In genomic region chr5:846602-847091, GRCh38 we compare ENCODE assay signal across 7 cellular contexts. TPM values are rescaled to one million over a fixed set of nuclear protein-coding genes. Genes with fewer than 3 reads are reported as not detected.
DNase-seq lines count a peak whose midpoint lies in the region; ATAC-seq and TF ChIP-seq lines count a peak whose summit lies in the region.
"Not testable (repeated sequence)": the region's sequence is repeated elsewhere in the genome, so short reads cannot be mapped to it uniquely, and the experiment has no call there.

No MANE protein-coding gene starts in this region.

- not testable (repeated sequence) for H3K9me3 ChIP-seq in neural progenitor cell (ENCODE audit: low read depth)

- H3K9me3 Mint-ChIP-seq in T-helper 2 cell treated with Interferon-gamma antibody and Interleukin-4, amounts not matched to agents 5 μg/mL and 100 μg/mL, for 36 hours; activated naive CD8-positive, alpha-beta T cell treated with anti-CD3 and anti-CD28 coated beads for 36 hours; neural progenitor cell; stimulated activated naive B cell treated with anti-CD40 and anti-IgM and Interleukin-4, amounts not matched to agents 10 μg/mL and 1 μg/mL and 100 μg/mL, for 72 hours: not testable (repeated sequence)

- H3K4me2 ChIP-seq in neural progenitor cell, result not testable (repeated sequence)

- intact Hi-C loops in left cardiac atrium (cut with DNase I), result not testable (repeated sequence)

- peak; percentile 17 for DNase-seq in T-helper 2 cell treated with Interferon-gamma antibody and Interleukin-4, amounts not matched to agents 5 μg/mL and 100 μg/mL, for 36 hours (ENCODE audit: low spot score)
- DNase-seq in activated CD8-positive, alpha-beta memory T cell treated with anti-CD3 and anti-CD28 coated beads, Interleukin-2, amount 50 U/mL, for 4 hours, result peak; percentile 16
- peak; percentile 37 for DNase-seq in activated naive CD8-positive, alpha-beta T cell treated with anti-CD3 and anti-CD28 coated beads for 36 hours
- DNase-seq in left cardiac atrium, result peak; percentile 19
- DNase-seq in neural progenitor cell (ENCODE audit: low spot score), result not testable (repeated sequence)
- DNase-seq in stimulated activated naive B cell treated with anti-CD40 and anti-IgM and Interleukin-4, amounts not matched to agents 10 μg/mL and 1 μg/mL and 100 μg/mL, for 72 hours, result peak; percentile 25

- H3K9ac ChIP-seq in neural progenitor cell, result not testable (repeated sequence)

- H2AFZ ChIP-seq in neural progenitor cell (replicated peaks), result not testable (repeated sequence)

- not testable (repeated sequence) for H3K27ac Mint-ChIP-seq in T-helper 2 cell treated with Interferon-gamma antibody and Interleukin-4, amounts not matched to agents 5 μg/mL and 100 μg/mL, for 36 hours; activated naive CD8-positive, alpha-beta T cell treated with anti-CD3 and anti-CD28 coated beads for 36 hours
- peak overlapping the region; percentile 9 for H3K27ac Mint-ChIP-seq in neural progenitor cell
- H3K27ac Mint-ChIP-seq in stimulated activated naive B cell treated with anti-CD40 and anti-IgM and Interleukin-4, amounts not matched to agents 10 μg/mL and 1 μg/mL and 100 μg/mL, for 72 hours, result peak overlapping the region; percentile 11

- peak; percentile 46 for ATAC-seq in GM18858 (IDR thresholded peaks at IDR 0.05; ENCODE audit: unreplicated experiment)
- ATAC-seq in left cardiac atrium, result not testable (repeated sequence)
- ATAC-seq in stimulated activated naive B cell treated with anti-CD40 and anti-IgM and Interleukin-4, amounts not matched to agents 10 μg/mL and 1 μg/mL and 100 μg/mL, for 72 hours (replicated peaks), result peak in 1 of 2 donors; percentile 40

- H3K27me3 Mint-ChIP-seq in T-helper 2 cell treated with Interferon-gamma antibody and Interleukin-4, amounts not matched to agents 5 μg/mL and 100 μg/mL, for 36 hours (ENCODE audit: low read depth); activated naive CD8-positive, alpha-beta T cell treated with anti-CD3 and anti-CD28 coated beads for 36 hours; neural progenitor cell (ENCODE audit: insufficient read depth, low read depth); stimulated activated naive B cell treated with anti-CD40 and anti-IgM and Interleukin-4, amounts not matched to agents 10 μg/mL and 1 μg/mL and 100 μg/mL, for 72 hours: not testable (repeated sequence)

- H3F3A ChIP-seq in neural progenitor cell (ENCODE audit: low read depth), result not testable (repeated sequence)

- not testable (repeated sequence) for H3K27me3 ChIP-seq in neural progenitor cell

- not testable (repeated sequence) for TF ChIP-seq CTCF in neural progenitor cell (IDR thresholded peaks at IDR 0.05)

- peaks cover 20% of the 10 kb centered on the region for H3K4me1 ChIP-seq in neural progenitor cell

- not testable (repeated sequence) for H3K4me1 Mint-ChIP-seq in T-helper 2 cell treated with Interferon-gamma antibody and Interleukin-4, amounts not matched to agents 5 μg/mL and 100 μg/mL, for 36 hours (ENCODE audit: low read depth); activated naive CD8-positive, alpha-beta T cell treated with anti-CD3 and anti-CD28 coated beads for 36 hours; stimulated activated naive B cell treated with anti-CD40 and anti-IgM and Interleukin-4, amounts not matched to agents 10 μg/mL and 1 μg/mL and 100 μg/mL, for 72 hours
- peaks cover 25% of the 10 kb centered on the region for H3K4me1 Mint-ChIP-seq in neural progenitor cell

- not testable (repeated sequence) for H4K20me1 ChIP-seq in neural progenitor cell (ENCODE audit: low read depth)

- not testable (repeated sequence) for H3K36me3 Mint-ChIP-seq in T-helper 2 cell treated with Interferon-gamma antibody and Interleukin-4, amounts not matched to agents 5 μg/mL and 100 μg/mL, for 36 hours (ENCODE audit: low read depth); activated naive CD8-positive, alpha-beta T cell treated with anti-CD3 and anti-CD28 coated beads for 36 hours; neural progenitor cell; stimulated activated naive B cell treated with anti-CD40 and anti-IgM and Interleukin-4, amounts not matched to agents 10 μg/mL and 1 μg/mL and 100 μg/mL, for 72 hours

- H3K4me3 ChIP-seq in neural progenitor cell, result not testable (repeated sequence)

- not testable (repeated sequence) for H3K27ac ChIP-seq in neural progenitor cell

- H3K79me2 ChIP-seq in neural progenitor cell (ENCODE audit: low read depth), result not testable (repeated sequence)

- not testable (repeated sequence) for H3K36me3 ChIP-seq in neural progenitor cell

- H3K4me3 Mint-ChIP-seq in T-helper 2 cell treated with Interferon-gamma antibody and Interleukin-4, amounts not matched to agents 5 μg/mL and 100 μg/mL, for 36 hours; activated naive CD8-positive, alpha-beta T cell treated with anti-CD3 and anti-CD28 coated beads for 36 hours; neural progenitor cell; stimulated activated naive B cell treated with anti-CD40 and anti-IgM and Interleukin-4, amounts not matched to agents 10 μg/mL and 1 μg/mL and 100 μg/mL, for 72 hours: not testable (repeated sequence)

RNA-seq across cellular contexts. Expression of gene ZDHHC11, which starts 4.1 kb away (rescaled TPM):
- total RNA-seq in activated naive CD8-positive, alpha-beta T cell treated with anti-CD3 and anti-CD28 coated beads for 36 hours, result 1 to 10 TPM; 4.5 to 5.5 TPM
- total RNA-seq in left cardiac atrium (10 to 100 TPM; 31.1 to 36.7 TPM), neural progenitor cell (ENCODE audit: low replicate concordance) (0.92 and 9.5 TPM in 2 replicates)

RNA-seq across cellular contexts. Expression of gene BRD9, which starts 46.0 kb away (rescaled TPM):
- 10 to 100 TPM; 50.1 to 51.6 TPM for total RNA-seq in activated naive CD8-positive, alpha-beta T cell treated with anti-CD3 and anti-CD28 coated beads for 36 hours
- total RNA-seq in left cardiac atrium (10 to 100 TPM; 26.8 to 39.3 TPM), neural progenitor cell (ENCODE audit: low replicate concordance) (37.5 and 45.1 TPM in 2 replicates)

RNA-seq across cellular contexts. Expression of gene TRIP13, which starts 46.0 kb away (rescaled TPM):
- total RNA-seq in activated naive CD8-positive, alpha-beta T cell treated with anti-CD3 and anti-CD28 coated beads for 36 hours, result 10 to 100 TPM; 44.2 to 44.6 TPM
- 1 to 10 TPM in 1 of 2 donors, under 1 TPM in 1; 0.88 to 1.1 TPM for total RNA-seq in left cardiac atrium
- 32.3 and 32.6 TPM in 2 replicates for total RNA-seq in neural progenitor cell (ENCODE audit: low replicate concordance)

Comparison
In these comparisons a context has a peak if more than half of its experiments do, and no peak if none do; other contexts are left out.
1. RNA of gene TRIP13, which starts 46.0 kb away (total RNA-seq): 44.2 to 44.6 TPM in activated naive CD8-positive, alpha-beta T cell treated with anti-CD3 and anti-CD28 coated beads for 36 hours and 32.3 to 32.6 TPM in neural progenitor cell; 0.88 to 1.1 TPM in left cardiac atrium; every median in the first group is over 10 times any median in the second.